19 cellular contexts compared by ENCODE assay signal in the genomic region with DNA sequence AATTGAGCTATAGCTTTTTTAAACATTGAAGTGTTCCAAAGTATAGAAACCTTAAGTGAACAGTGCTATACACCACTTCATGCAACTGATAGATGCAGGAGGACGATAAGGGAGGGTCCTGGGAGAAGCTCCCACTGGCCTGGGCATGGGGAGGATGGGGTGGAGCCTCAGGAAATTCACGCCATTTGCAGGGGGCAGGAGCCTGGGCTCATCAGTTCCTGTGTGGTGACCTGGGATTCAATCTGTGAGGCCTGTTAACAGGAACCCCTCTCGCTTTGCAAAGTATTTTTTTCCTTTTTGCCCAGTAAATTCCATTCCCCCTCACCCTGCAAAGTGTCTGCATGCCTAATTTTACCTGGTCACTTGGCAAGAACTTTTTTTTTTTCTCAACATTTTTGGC.
"Had no signal": no experiment of that assay in that cellular context is flagged by ENCODE, and none has a peak within 500 bp of the region (broad histone marks: within the 10 kb centered on the region; RNA-seq: fewer than 3 reads in every experiment).

No MANE protein-coding gene starts in this region.

- H3K4me3 Mint-ChIP-seq: activated CD4-positive, alpha-beta T cell treated with anti-CD3 and anti-CD28 coated beads, Interleukin-2, amount 10 ng/mL, durations not matched to agents 7 days and 5 days; activated naive CD4-positive, alpha-beta T cell treated with anti-CD3 and anti-CD28 coated beads for 36 hours; activated T-cell treated with anti-CD3 and anti-CD28 coated beads, Interleukin-2, amount 50 U/mL, for 4 hours; brain; mesothelial cell of epicardium; nephron; stimulated activated naive B cell treated with anti-CD40 and anti-IgM and Interleukin-4, amounts not matched to agents 10 μg/mL and 1 μg/mL and 100 μg/mL, for 72 hours; T-helper 2 cell treated with Interferon-gamma antibody and Interleukin-4, amounts not matched to agents 5 μg/mL and 100 μg/mL, for 36 hours had no signal

- H3K9me3 ChIP-seq: colonic mucosa, gastrocnemius medialis, heart left ventricle, lower lobe of right lung, sigmoid colon, thyroid gland had no signal

- H3K27ac Mint-ChIP-seq: activated CD4-positive, alpha-beta T cell treated with anti-CD3 and anti-CD28 coated beads, Interleukin-2, amount 10 ng/mL, durations not matched to agents 7 days and 5 days; activated naive CD4-positive, alpha-beta T cell treated with anti-CD3 and anti-CD28 coated beads for 36 hours; brain; mesothelial cell of epicardium; nephron; stimulated activated naive B cell treated with anti-CD40 and anti-IgM and Interleukin-4, amounts not matched to agents 10 μg/mL and 1 μg/mL and 100 μg/mL, for 72 hours; T-helper 2 cell treated with Interferon-gamma antibody and Interleukin-4, amounts not matched to agents 5 μg/mL and 100 μg/mL, for 36 hours had no signal

- H3K4me1 ChIP-seq: colonic mucosa, gastrocnemius medialis, lower lobe of right lung, sigmoid colon, thyroid gland had no signal

- DNase-seq: activated CD4-positive, alpha-beta T cell treated with anti-CD3 and anti-CD28 coated beads, Interleukin-2, amount 10 ng/mL, durations not matched to agents 7 days and 5 days; activated CD8-positive, alpha-beta memory T cell treated with anti-CD3 and anti-CD28 coated beads, Interleukin-2, amount 50 U/mL, for 4 hours; activated naive CD4-positive, alpha-beta T cell treated with anti-CD3 and anti-CD28 coated beads for 36 hours; activated T-cell treated with anti-CD3 and anti-CD28 coated beads, Interleukin-2, amount 50 U/mL, for 4 hours; anterior cingulate cortex; caudate nucleus; colonic mucosa; gastrocnemius medialis; left colon; lower lobe of right lung; nucleus accumbens; sigmoid colon; stimulated activated naive B cell treated with anti-CD40 and anti-IgM and Interleukin-4, amounts not matched to agents 10 μg/mL and 1 μg/mL and 100 μg/mL, for 72 hours; thyroid gland had no signal

- H3K36me3 ChIP-seq: colonic mucosa, gastrocnemius medialis, heart left ventricle, lower lobe of right lung, sigmoid colon, thyroid gland had no signal

- H3K4me3 ChIP-seq: colonic mucosa, gastrocnemius medialis, heart left ventricle, lower lobe of right lung, sigmoid colon, thyroid gland had no signal

- H3K36me3 Mint-ChIP-seq: brain, mesothelial cell of epicardium had no signal

- H3K27ac ChIP-seq: colonic mucosa, gastrocnemius medialis, heart left ventricle, lower lobe of right lung, sigmoid colon, thyroid gland had no signal

- H3K27me3 Mint-ChIP-seq: activated CD4-positive, alpha-beta T cell treated with anti-CD3 and anti-CD28 coated beads, Interleukin-2, amount 10 ng/mL, durations not matched to agents 7 days and 5 days; brain had no signal

- ATAC-seq: activated T-cell treated with anti-CD3 and anti-CD28 coated beads, Interleukin-2, amount 50 U/mL, for 4 hours; gastrocnemius medialis; heart left ventricle; left colon; lower lobe of right lung; stimulated activated naive B cell treated with anti-CD40 and anti-IgM and Interleukin-4, amounts not matched to agents 10 μg/mL and 1 μg/mL and 100 μg/mL, for 72 hours had no signal

- H3K4me1 Mint-ChIP-seq: activated CD4-positive, alpha-beta T cell treated with anti-CD3 and anti-CD28 coated beads, Interleukin-2, amount 10 ng/mL, durations not matched to agents 7 days and 5 days; brain; nephron; stimulated activated naive B cell treated with anti-CD40 and anti-IgM and Interleukin-4, amounts not matched to agents 10 μg/mL and 1 μg/mL and 100 μg/mL, for 72 hours had no signal

- H3K27me3 ChIP-seq: colonic mucosa, gastrocnemius medialis, heart left ventricle, sigmoid colon, thyroid gland had no signal

- H3K9me3 Mint-ChIP-seq: activated CD4-positive, alpha-beta T cell treated with anti-CD3 and anti-CD28 coated beads, Interleukin-2, amount 10 ng/mL, durations not matched to agents 7 days and 5 days; activated naive CD4-positive, alpha-beta T cell treated with anti-CD3 and anti-CD28 coated beads for 36 hours; activated T-cell treated with anti-CD3 and anti-CD28 coated beads, Interleukin-2, amount 50 U/mL, for 4 hours; mesothelial cell of epicardium; nephron; stimulated activated naive B cell treated with anti-CD40 and anti-IgM and Interleukin-4, amounts not matched to agents 10 μg/mL and 1 μg/mL and 100 μg/mL, for 72 hours; T-helper 2 cell treated with Interferon-gamma antibody and Interleukin-4, amounts not matched to agents 5 μg/mL and 100 μg/mL, for 36 hours had no signal
